In the genomic region with DNA sequence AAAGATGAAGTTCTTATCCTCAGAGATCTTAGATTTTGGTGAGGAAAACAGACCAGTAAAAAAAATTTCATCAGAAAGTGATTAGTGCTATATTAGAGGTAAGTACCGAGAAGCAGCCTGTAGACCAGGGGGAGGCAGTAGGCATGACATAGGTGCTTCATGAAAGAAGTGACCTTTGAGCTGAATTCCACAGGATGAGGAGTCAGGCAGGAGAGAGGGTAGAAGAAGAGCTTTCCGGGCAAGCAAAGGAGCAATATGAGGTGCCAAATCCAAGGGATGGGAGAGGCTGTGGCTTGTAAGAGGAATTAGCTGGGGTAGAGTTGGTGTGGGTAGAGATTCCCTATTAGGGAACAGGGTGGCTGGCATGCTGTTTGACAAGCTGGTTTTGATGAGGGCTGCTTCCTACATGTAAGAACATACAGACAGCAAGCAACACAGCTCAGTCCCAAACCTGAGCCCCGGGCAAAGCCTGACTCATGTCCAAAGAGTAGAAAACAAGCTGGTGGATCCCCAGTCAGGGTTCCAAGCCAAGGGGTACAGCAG, we compare ENCODE assay signal across 27 cellular contexts. TPM values are rescaled to one million over a fixed set of nuclear protein-coding genes. Genes with fewer than 3 reads are reported as not detected.
DNase-seq lines count a peak whose midpoint lies in the region; ATAC-seq and TF ChIP-seq lines count a peak whose summit lies in the region.
"Had no signal": no experiment of that assay in that cellular context is flagged by ENCODE, and none has a peak within 500 bp of the region (broad histone marks: within the 10 kb centered on the region; RNA-seq: fewer than 3 reads in every experiment).

No MANE protein-coding gene starts in this region.

- no CpG with 5 or more reads among the region's 3 CpGs for WGBS in iPS DF 6.9 (ENCODE audit: insufficient coverage, insufficient read length)

- intact Hi-C loops in sciatic nerve (cut with DNase I) = no loop called here

- H3K27ac ChIP-seq in HUES6 (ENCODE audit: low read depth, low read length) = peak overlapping the region; percentile 99
- H3K27ac ChIP-seq in RWPE2 (ENCODE audit: poor library complexity, severe bottlenecking) = no peak overlapping the region
- peak overlapping the region; percentile 68 for H3K27ac ChIP-seq in iPS DF 6.9 (ENCODE audit: low read length)
- H3K27ac ChIP-seq: left lung had no signal

- H3K9me3 ChIP-seq in HUES6 (ENCODE audit: control insufficient read depth, insufficient read depth, low read depth, low read length) = no peaks in the 10 kb centered on the region
- H3K9me3 ChIP-seq in RWPE2 (ENCODE audit: severe bottlenecking) = no peaks in the 10 kb centered on the region
- no peaks in the 10 kb centered on the region for H3K9me3 ChIP-seq in iPS DF 6.9 (ENCODE audit: control insufficient read depth, insufficient read depth, low read length)
- H3K9me3 ChIP-seq: adrenal gland, left lung, tibial nerve had no signal

- peak overlapping the region; percentile 70 for H3K9ac ChIP-seq in HUES6 (ENCODE audit: low read length)

- H3K4me3 ChIP-seq in HUES6 (ENCODE audit: low read depth, low read length) (no peak overlapping the region), RWPE2 (ENCODE audit: severe bottlenecking) (no peak overlapping the region), iPS DF 6.9 (ENCODE audit: low read length) (no peak overlapping the region)
- H3K4me3 ChIP-seq: adrenal gland, GM12878, left lung, tibial nerve had no signal

- H3K36me3 ChIP-seq in HUES6 (ENCODE audit: control insufficient read depth, insufficient read depth, low read length) (no peaks in the 10 kb centered on the region), RWPE2 (ENCODE audit: low read depth) (no peaks in the 10 kb centered on the region), iPS DF 6.9 (ENCODE audit: control insufficient read depth, insufficient read depth, low read length) (no peaks in the 10 kb centered on the region)
- H3K36me3 ChIP-seq: adrenal gland, left lung, tibial nerve had no signal

- TF ChIP-seq CTCF in RWPE2 (IDR thresholded peaks at IDR 0.05; ENCODE audit: poor library complexity, severe bottlenecking) = peak; percentile 6

- H3K27me3 ChIP-seq in HUES6 (ENCODE audit: control insufficient read depth, insufficient read depth, low read length) (no peaks in the 10 kb centered on the region), RWPE2 (ENCODE audit: insufficient read depth, poor library complexity, severe bottlenecking) (no peaks in the 10 kb centered on the region), iPS DF 6.9 (ENCODE audit: control insufficient read depth, insufficient read depth, low read length) (no peaks in the 10 kb centered on the region)
- H3K27me3 ChIP-seq: adrenal gland, left lung, tibial nerve had no signal

- peaks cover 47% of the 10 kb centered on the region for H3K4me1 ChIP-seq in HUES6 (ENCODE audit: control insufficient read depth, insufficient read depth, low read length)
- H3K4me1 ChIP-seq in RWPE2 (ENCODE audit: insufficient read depth, poor library complexity, severe bottlenecking) = peaks cover 28% of the 10 kb centered on the region
- peaks cover 10% of the 10 kb centered on the region; the same call in 1 of the 2 replicates for H3K4me1 ChIP-seq in iPS DF 6.9 (ENCODE audit: control insufficient read depth, insufficient read depth, low read length)

- no peak for ATAC-seq in RWPE2 (ENCODE audit: low read depth)
- no peak for ATAC-seq in sciatic nerve
- ATAC-seq: activated CD4-positive, CD25-positive, alpha-beta regulatory T cell treated with anti-CD3 and anti-CD28 coated beads, Interleukin-2, amount 50 U/mL, for 24 hours; GM12878; left lung; right cardiac atrium; T-helper 17 cell had no signal

- DNase-seq in RWPE2 (ENCODE audit: low spot score) (no peak), iPS DF 6.9 (ENCODE audit: low read depth, low spot score) (no peak), renal cortical epithelial cell (ENCODE audit: low read depth) (peak; percentile 19), NCI-H1417 treated with DMSO at 0.1 percent for 48 hours (lab: John Stamatoyannopoulos, UW) (no peak), cerebellar cortex (ENCODE audit: low spot score) (no peak), sciatic nerve (ENCODE audit: low spot score) (no peak)
- DNase-seq: activated CD4-positive, alpha-beta T cell treated with anti-CD3 and anti-CD28 coated beads, Interleukin-2, amount 50 U/mL, for 48 hours; activated CD8-positive, alpha-beta memory T cell treated with anti-CD3 and anti-CD28 coated beads, Interleukin-2, amount 50 U/mL, for 4 hours; activated naive CD4-positive, alpha-beta T cell treated with anti-CD3 and anti-CD28 coated beads for 36 hours; C1 segment of cervical spinal cord; cerebellar nuclear complex; COR-L47; dermis blood vessel endothelial cell; GOT3; hippocampal formation; left lung; NCI-H1092; NCI-H1930; NCI-H510A treated with DMSO at 0.1 percent for 48 hours; right cardiac atrium; stimulated activated CD4-positive, alpha-beta T cell treated with anti-CD3 and anti-CD28 coated beads, Interleukin-2, amount 100 ng/mL, for 48 hours; T-helper 17 cell had no signal

RNA-seq across cellular contexts. Expression of gene PWWP2A, which starts 48.4 kb away (rescaled TPM):
- 16.3 and 21.7 TPM in 2 replicates for total RNA-seq in renal cortical epithelial cell
- total RNA-seq in sciatic nerve = 26.6 TPM
